Comparison of ENCODE assay signal across 1 cellular context in genomic region chr9:70484232-70485130, GRCh38.
TF ChIP-seq lines count a peak whose summit lies in the region.

No MANE protein-coding gene starts in this region.

TF ChIP-seq in WTC11, 78 proteins besides CTCF, POLR2A, EP300 and RAD21 (continued from another document):
- TF ChIP-seq, protein P1, sequence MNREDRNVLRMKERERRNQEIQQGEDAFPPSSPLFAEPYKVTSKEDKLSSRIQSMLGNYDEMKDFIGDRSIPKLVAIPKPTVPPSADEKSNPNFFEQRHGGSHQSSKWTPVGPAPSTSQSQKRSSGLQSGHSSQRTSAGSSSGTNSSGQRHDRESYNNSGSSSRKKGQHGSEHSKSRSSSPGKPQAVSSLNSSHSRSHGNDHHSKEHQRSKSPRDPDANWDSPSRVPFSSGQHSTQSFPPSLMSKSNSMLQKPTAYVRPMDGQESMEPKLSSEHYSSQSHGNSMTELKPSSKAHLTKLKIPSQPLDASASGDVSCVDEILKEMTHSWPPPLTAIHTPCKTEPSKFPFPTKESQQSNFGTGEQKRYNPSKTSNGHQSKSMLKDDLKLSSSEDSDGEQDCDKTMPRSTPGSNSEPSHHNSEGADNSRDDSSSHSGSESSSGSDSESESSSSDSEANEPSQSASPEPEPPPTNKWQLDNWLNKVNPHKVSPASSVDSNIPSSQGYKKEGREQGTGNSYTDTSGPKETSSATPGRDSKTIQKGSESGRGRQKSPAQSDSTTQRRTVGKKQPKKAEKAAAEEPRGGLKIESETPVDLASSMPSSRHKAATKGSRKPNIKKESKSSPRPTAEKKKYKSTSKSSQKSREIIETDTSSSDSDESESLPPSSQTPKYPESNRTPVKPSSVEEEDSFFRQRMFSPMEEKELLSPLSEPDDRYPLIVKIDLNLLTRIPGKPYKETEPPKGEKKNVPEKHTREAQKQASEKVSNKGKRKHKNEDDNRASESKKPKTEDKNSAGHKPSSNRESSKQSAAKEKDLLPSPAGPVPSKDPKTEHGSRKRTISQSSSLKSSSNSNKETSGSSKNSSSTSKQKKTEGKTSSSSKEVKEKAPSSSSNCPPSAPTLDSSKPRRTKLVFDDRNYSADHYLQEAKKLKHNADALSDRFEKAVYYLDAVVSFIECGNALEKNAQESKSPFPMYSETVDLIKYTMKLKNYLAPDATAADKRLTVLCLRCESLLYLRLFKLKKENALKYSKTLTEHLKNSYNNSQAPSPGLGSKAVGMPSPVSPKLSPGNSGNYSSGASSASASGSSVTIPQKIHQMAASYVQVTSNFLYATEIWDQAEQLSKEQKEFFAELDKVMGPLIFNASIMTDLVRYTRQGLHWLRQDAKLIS (CRISPR knock-in tag; IDR thresholded peaks at IDR 0.05; ENCODE audit: borderline replicate concordance): no peak
TF ChIP-seq in WTC11: peak in this region for 0.
